Comparison of ENCODE assay signal across 8 cellular contexts in the genomic region with DNA sequence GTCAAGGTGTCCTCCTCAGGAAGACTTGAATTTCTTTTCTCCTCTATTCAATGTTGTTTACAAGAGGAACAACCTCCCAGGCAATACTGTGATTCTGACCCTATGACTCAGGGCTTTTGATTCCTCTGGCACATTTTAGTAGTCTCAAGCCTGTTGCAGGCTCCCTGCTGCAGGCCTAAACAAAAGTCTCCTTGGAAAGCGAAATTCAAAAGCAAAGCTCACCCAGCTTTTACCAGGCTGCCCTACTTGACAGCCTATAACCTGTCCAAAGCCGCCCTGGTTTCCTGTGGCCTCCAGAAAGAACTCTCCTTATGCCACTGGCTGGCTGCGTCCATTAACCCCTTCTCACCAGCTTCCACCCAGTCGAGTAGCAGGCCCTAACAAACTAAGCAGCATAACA. TPM values are rescaled to one million over a fixed set of nuclear protein-coding genes. Genes with fewer than 3 reads are reported as not detected.
DNase-seq lines count a peak whose midpoint lies in the region; ATAC-seq, FAIRE-seq and TF ChIP-seq lines count a peak whose summit lies in the region.

No MANE protein-coding gene starts in this region.

- FAIRE-seq in GM19239 (lab: Jason Lieb, UNC): no peak

- ATAC-seq in left lobe of liver: peak; percentile 42
- peak; percentile 30 to 68 for ATAC-seq in upper lobe of left lung (ENCODE audit: low FRiP score in 2 of 2)
- no peak for ATAC-seq in HG02884 (IDR thresholded peaks at IDR 0.05; ENCODE audit: unreplicated experiment)

- H3K4me1 ChIP-seq in upper lobe of left lung: peaks cover 35 to 50% (median 42%) of the 10 kb centered on the region in 4 donors

- H3K36me3 ChIP-seq in upper lobe of left lung: no peaks in the 10 kb centered on the region

- no peak for TF ChIP-seq POLR2A in upper lobe of left lung (IDR thresholded peaks at IDR 0.05)

- WGBS in upper lobe of left lung, 2 donors: 27 to 61% methylated on average over 4 of the region's 4 CpGs

- DNase-seq in LHCN-M2 (ENCODE audit: low read depth) (peak; percentile 46), choroid plexus epithelial cell (ENCODE audit: low read depth) (peak; percentile 93), left lobe of liver (ENCODE audit: low spot score) (no peak), upper lobe of left lung (no peak), SKM-1 (lab: John Stamatoyannopoulos, UW; ENCODE audit: unreplicated experiment) (no peak), Kasumi-1 (lab: John Stamatoyannopoulos, UW) (no peak), GM19239 (ENCODE audit: insufficient read length, low spot score) (no peak)

- no peaks in the 10 kb centered on the region for H3K27me3 ChIP-seq in upper lobe of left lung

- no peaks in the 10 kb centered on the region for H3K9me3 ChIP-seq in upper lobe of left lung

- TF ChIP-seq CTCF in choroid plexus epithelial cell (conservative IDR thresholded peaks at IDR 0.05; ENCODE audit: low read depth, low read length) (no peak), upper lobe of left lung (IDR thresholded peaks at IDR 0.05) (no peak)

- no peak for TF ChIP-seq EP300 in upper lobe of left lung (IDR thresholded peaks at IDR 0.05)

- H3K4me3 ChIP-seq in choroid plexus epithelial cell (ENCODE audit: low read depth, low read length) (no peak overlapping the region), upper lobe of left lung (no peak overlapping the region)

- peak overlapping the region; percentile 42 to 82 (median 76) for H3K27ac ChIP-seq in upper lobe of left lung

RNA-seq across cellular contexts. Expression of a gene that starts 11.6 kb away (rescaled TPM):
- 0.51 and 0.92 TPM in 2 replicates for total RNA-seq in LHCN-M2 (2014; rRNA removed)
- 0.43 TPM for polyA plus RNA-seq in LHCN-M2 (2012)
- total RNA-seq in left lobe of liver: 4.7 TPM
- total RNA-seq in upper lobe of left lung: 10 to 100 TPM; 14.7 to 36.1 (median 20.2) TPM

RNA-seq across cellular contexts. Expression of a gene that starts 11.9 kb away (rescaled TPM):
- total RNA-seq in LHCN-M2 (2014; rRNA removed) (26.2 and 33.2 TPM in 2 replicates), left lobe of liver (20.2 TPM), upper lobe of left lung (100 to 1,000 TPM in 1 of 6 donors, 10 to 100 TPM in 5; 29.6 to 119 (median 69.5) TPM)
- 15.5 TPM for polyA plus RNA-seq in LHCN-M2 (2012)

Comparison
In these comparisons a context has a peak if more than half of its experiments do, and no peak if none do; other contexts are left out.
1. DNase-seq: peak in LHCN-M2 (single experiment) and choroid plexus epithelial cell (single experiment); none in left lobe of liver (single experiment), upper lobe of left lung (0 of 2), SKM-1 (single experiment), Kasumi-1 (0 of 2) and GM19239 (single experiment).